Comparison of ENCODE assay signal across 28 cellular contexts in genomic region chr1:116844775-116845174, GRCh38.
"Had no signal": no experiment of that assay in that cellular context is flagged by ENCODE, and none has a peak within 500 bp of the region (broad histone marks: within the 10 kb centered on the region; RNA-seq: fewer than 3 reads in every experiment).

No MANE protein-coding gene starts in this region.

- H3K9me3 ChIP-seq: ovary, psoas muscle, right lobe of liver, testis, transverse colon, upper lobe of left lung had no signal

- H3K4me3 ChIP-seq: neural progenitor cell, ovary, psoas muscle, right lobe of liver, skin epidermis, smooth muscle cell, spleen, suprapubic skin, testis, tibial artery, transverse colon, upper lobe of left lung had no signal

- ATAC-seq: naive thymus-derived CD4-positive, alpha-beta T cell; natural killer cell; psoas muscle; right cardiac atrium; right lobe of liver; stimulated activated memory B cell treated with anti-CD40 and anti-IgM and Interleukin-4, amounts not matched to agents 10 μg/mL and 1 μg/mL and 100 μg/mL, for 72 hours; stimulated activated naive CD8-positive, alpha-beta T cell treated with anti-CD3 and anti-CD28 coated beads, Interleukin-15, amount 100 ng/mL, for 72 hours; stimulated activated naive CD8-positive, alpha-beta T cell treated with anti-CD3 and anti-CD28 coated beads, Interleukin-15, Interleukin-2, amounts not matched to agents 100 U/mL and 50 U/mL, for 24 hours had no signal

- H3K9ac ChIP-seq: neural progenitor cell, parathyroid adenoma had no signal

- H3K36me3 ChIP-seq: neural progenitor cell, ovary, right lobe of liver, spleen, suprapubic skin, tibial artery, transverse colon, upper lobe of left lung had no signal

- H3K4me1 ChIP-seq: neural progenitor cell, parathyroid adenoma, psoas muscle, right lobe of liver, spleen, testis, tibial artery, transverse colon, upper lobe of left lung had no signal

- H3K27me3 ChIP-seq: neural progenitor cell, ovary, right lobe of liver, spleen, suprapubic skin, testis, tibial artery, transverse colon, upper lobe of left lung had no signal

- H3K27ac ChIP-seq: neural progenitor cell, ovary, parathyroid adenoma, psoas muscle, right lobe of liver, spleen, suprapubic skin, testis, tibial artery, upper lobe of left lung had no signal

- H2AFZ ChIP-seq: neural progenitor cell, parathyroid adenoma had no signal

- DNase-seq: naive thymus-derived CD4-positive, alpha-beta T cell; natural killer cell; occipital lobe; ovary; posterior cingulate gyrus; psoas muscle; right cardiac atrium; right lobe of liver; spleen; stimulated activated CD4-positive, alpha-beta T cell treated with anti-CD3 and anti-CD28 coated beads, Interleukin-12 subunit alpha, Interleukin-12 subunit beta, amount 100 ng/mL, for 4 hours; stimulated activated CD4-positive, alpha-beta T cell treated with anti-CD3 and anti-CD28 coated beads, Interleukin-1b, Interleukin-23, amount 100 ng/mL, for 48 hours; stimulated activated CD4-positive, alpha-beta T cell treated with anti-CD3 and anti-CD28 coated beads, Interleukin-4, amount 100 ng/mL, for 1 hour; stimulated activated CD4-positive, alpha-beta T cell treated with anti-CD3 and anti-CD28 coated beads, Interleukin-4, amount 100 ng/mL, for 4 hours; stimulated activated CD8-positive, alpha-beta memory T cell treated with anti-CD3 and anti-CD28 coated beads, Interleukin-4, amount 100 ng/mL, for 48 hours; stimulated activated naive CD4-positive, alpha-beta T cell; stimulated activated naive CD8-positive, alpha-beta T cell treated with anti-CD3 and anti-CD28 coated beads, Interleukin-15, amount 100 ng/mL, for 72 hours; stimulated activated naive CD8-positive, alpha-beta T cell treated with anti-CD3 and anti-CD28 coated beads, Interleukin-15, Interleukin-2, amounts not matched to agents 100 U/mL and 50 U/mL, for 24 hours; substantia nigra; testis; tibial artery; transverse colon; upper lobe of left lung had no signal

- H3K4me2 ChIP-seq: neural progenitor cell, smooth muscle cell had no signal

- H3K79me2 ChIP-seq: parathyroid adenoma had no signal
